Comparison of ENCODE assay signal across 17 cellular contexts in the genomic region with DNA sequence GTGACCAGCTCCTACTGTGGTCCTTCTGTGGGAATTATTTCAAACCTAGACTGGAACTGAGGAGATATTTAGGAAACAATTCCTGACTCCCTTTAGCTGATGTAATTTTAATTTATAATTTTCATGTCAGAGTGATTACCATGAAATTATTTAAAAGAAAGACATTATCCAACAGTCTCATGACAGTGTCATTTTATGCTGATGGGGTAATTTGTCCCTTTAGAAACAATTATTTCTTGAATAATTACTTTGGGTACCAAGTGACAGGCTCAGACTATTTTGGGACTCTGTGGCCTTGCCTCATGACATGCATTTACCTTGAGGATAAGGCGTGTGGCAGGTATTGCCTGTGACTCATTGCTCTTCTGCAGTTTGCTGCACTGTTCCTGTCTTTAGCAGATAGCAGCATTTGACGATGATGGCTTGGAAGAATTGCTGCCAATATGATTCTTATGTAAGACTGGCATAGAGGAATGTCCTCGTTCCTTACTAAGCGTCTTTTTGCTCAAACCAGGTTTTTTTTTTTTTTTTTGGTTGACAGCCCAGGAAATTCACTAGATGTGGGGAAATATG.
"Had no signal": no experiment of that assay in that cellular context is flagged by ENCODE, and none has a peak within 500 bp of the region (broad histone marks: within the 10 kb centered on the region; RNA-seq: fewer than 3 reads in every experiment).

No MANE protein-coding gene starts in this region.

- H3K27ac Mint-ChIP-seq: activated CD4-positive, alpha-beta memory T cell treated with anti-CD3 and anti-CD28 coated beads for 36 hours; activated naive CD8-positive, alpha-beta T cell treated with anti-CD3 and anti-CD28 coated beads for 36 hours; progenitor cell of endocrine pancreas; T-helper 17 cell had no signal

- H3K9me3 Mint-ChIP-seq: activated CD4-positive, alpha-beta memory T cell treated with anti-CD3 and anti-CD28 coated beads for 36 hours; memory B cell had no signal

- H3K27ac ChIP-seq: gastroesophageal sphincter, upper lobe of left lung had no signal

- ATAC-seq: gastroesophageal sphincter; natural killer cell treated with Interleukin-12 subunit alpha and Interleukin-12 subunit beta and Interleukin-15 and Interleukin-18, amount 100 ng/mL, for 72 hours; sciatic nerve; T-helper 17 cell had no signal

- H3K4me1 ChIP-seq: gastroesophageal sphincter, upper lobe of left lung had no signal

- H3K4me1 Mint-ChIP-seq: T-helper 17 cell had no signal

- H3K4me3 ChIP-seq: gastroesophageal sphincter, upper lobe of left lung had no signal

- DNase-seq: activated CD4-positive, alpha-beta memory T cell treated with anti-CD3 and anti-CD28 coated beads for 36 hours; activated CD4-positive, alpha-beta T cell treated with anti-CD3 and anti-CD28 coated beads for 1 hour; activated gamma-delta T cell; activated naive CD8-positive, alpha-beta T cell treated with anti-CD3 and anti-CD28 coated beads for 36 hours; activated T-cell treated with anti-CD3 and anti-CD28 coated beads, Interleukin-2, amount 50 U/mL, for 48 hours; hippocampal formation; left cardiac atrium; occipital lobe; stimulated activated CD4-positive, alpha-beta T cell treated with anti-CD3 and anti-CD28 coated beads, Interleukin-12 subunit alpha, Interleukin-12 subunit beta, amount 100 ng/mL, for 4 hours; stimulated activated naive CD4-positive, alpha-beta T cell treated with Interleukin-2 at 50 U/mL for 16 hours; T-helper 17 cell; upper lobe of left lung had no signal

- H3K27me3 Mint-ChIP-seq: activated CD4-positive, alpha-beta memory T cell treated with anti-CD3 and anti-CD28 coated beads for 36 hours; activated naive CD8-positive, alpha-beta T cell treated with anti-CD3 and anti-CD28 coated beads for 36 hours; memory B cell; progenitor cell of endocrine pancreas; T-helper 17 cell had no signal

- H3K27me3 ChIP-seq: gastroesophageal sphincter, upper lobe of left lung had no signal

- H3K4me3 Mint-ChIP-seq: activated CD4-positive, alpha-beta memory T cell treated with anti-CD3 and anti-CD28 coated beads for 36 hours; activated naive CD8-positive, alpha-beta T cell treated with anti-CD3 and anti-CD28 coated beads for 36 hours; memory B cell; natural killer cell treated with Interleukin-12 subunit alpha and Interleukin-12 subunit beta and Interleukin-15 and Interleukin-18, amount 100 ng/mL, for 72 hours; T-helper 17 cell had no signal

- H3K9me3 ChIP-seq: gastroesophageal sphincter, upper lobe of left lung had no signal

- H3K36me3 ChIP-seq: gastroesophageal sphincter, upper lobe of left lung had no signal

- H3K36me3 Mint-ChIP-seq: activated CD4-positive, alpha-beta memory T cell treated with anti-CD3 and anti-CD28 coated beads for 36 hours; natural killer cell treated with Interleukin-12 subunit alpha and Interleukin-12 subunit beta and Interleukin-15 and Interleukin-18, amount 100 ng/mL, for 72 hours had no signal
